28 cellular contexts compared by ENCODE assay signal in the genomic region with DNA sequence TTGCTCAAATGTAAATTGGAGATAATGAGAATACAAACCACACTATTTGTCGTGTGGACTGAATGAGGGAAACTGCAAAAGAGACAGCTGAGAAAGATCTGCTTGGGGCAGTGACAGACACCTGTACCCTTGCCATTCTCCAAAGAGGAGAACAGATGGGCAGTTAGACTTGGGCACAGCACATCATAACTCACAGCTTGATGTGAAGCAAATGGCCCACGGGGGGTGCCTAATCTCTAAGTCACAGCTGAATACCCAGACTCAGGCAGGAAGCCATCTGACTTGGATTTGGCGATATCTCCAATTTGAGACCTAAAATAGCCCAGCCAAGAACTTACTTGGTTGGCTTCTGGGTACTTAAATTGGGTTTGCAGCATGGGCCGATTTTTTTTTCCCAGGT. TPM values are rescaled to one million over a fixed set of nuclear protein-coding genes. Genes with fewer than 3 reads are reported as not detected.
"Had no signal": no experiment of that assay in that cellular context is flagged by ENCODE, and none has a peak within 500 bp of the region (broad histone marks: within the 10 kb centered on the region; RNA-seq: fewer than 3 reads in every experiment).

No MANE protein-coding gene starts in this region.

- H3K27me3 ChIP-seq: thyroid gland, vagina had no signal

- H3K9me3 ChIP-seq: esophagus squamous epithelium, left lung, prostate gland, right atrium auricular region, thyroid gland, vagina had no signal

- H3K27ac ChIP-seq: esophagus squamous epithelium, heart right ventricle, left lung, neural progenitor cell, parathyroid adenoma, prostate gland, right atrium auricular region, stomach, thyroid gland, vagina had no signal

- DNase-seq: effector memory CD8-positive, alpha-beta T cell; erythroblast; esophagus squamous epithelium; foreskin melanocyte; glutamatergic neuron; heart right ventricle; hippocampal formation; left cardiac atrium; left lung; mesendoderm; midbrain; naive thymus-derived CD4-positive, alpha-beta T cell; stimulated activated CD4-positive, alpha-beta T cell treated with anti-CD3 and anti-CD28 coated beads, Interleukin-12 subunit alpha, Interleukin-12 subunit beta, amount 100 ng/mL, for 4 hours; stimulated activated CD4-positive, alpha-beta T cell treated with anti-CD3 and anti-CD28 coated beads, Interleukin-1b, Interleukin-23, amount 100 ng/mL, for 48 hours; stimulated activated CD4-positive, alpha-beta T cell treated with anti-CD3 and anti-CD28 coated beads, Interleukin-4, amount 100 ng/mL, for 24 hours; stimulated activated naive CD4-positive, alpha-beta T cell treated with Interleukin-2 at 50 U/mL for 16 hours; stomach; thyroid gland; trophoblast cell had no signal

- H3K9ac ChIP-seq: neural progenitor cell, parathyroid adenoma had no signal

- H3K4me1 ChIP-seq: heart right ventricle, left lung, neural progenitor cell, parathyroid adenoma, prostate gland, right atrium auricular region, stomach, thyroid gland, vagina had no signal

- H3K4me2 ChIP-seq: neural progenitor cell, smooth muscle cell had no signal

- H3K4me3 ChIP-seq: esophagus squamous epithelium, heart right ventricle, left lung, neural progenitor cell, prostate gland, right atrium auricular region, smooth muscle cell, stomach, thyroid gland, vagina had no signal

- H3K36me3 ChIP-seq: esophagus squamous epithelium, heart right ventricle, left lung, neural progenitor cell, prostate gland, right atrium auricular region, stomach, thyroid gland, vagina had no signal

RNA-seq across cellular contexts. Expression of gene SLC6A11, which starts 10.0 kb away (rescaled TPM):
- total RNA-seq: dermis microvascular lymphatic vessel endothelial cell; left cardiac atrium; lung microvascular endothelial cell; naive thymus-derived CD4-positive, alpha-beta T cell; osteoblast; right atrium auricular region; smooth muscle cell; thyroid gland had no signal
